In genomic region chr7:135905858-135906257, GRCh38 we compare ENCODE assay signal across 21 cellular contexts.
DNase-seq lines count a peak whose midpoint lies in the region; ATAC-seq and TF ChIP-seq lines count a peak whose summit lies in the region.
"Had no signal": no experiment of that assay in that cellular context is flagged by ENCODE, and none has a peak within 500 bp of the region (broad histone marks: within the 10 kb centered on the region; RNA-seq: fewer than 3 reads in every experiment).

No MANE protein-coding gene starts in this region.

- H3K9me3 Mint-ChIP-seq in natural killer cell = no peaks in the 10 kb centered on the region
- peaks cover 3% of the 10 kb centered on the region for H3K9me3 Mint-ChIP-seq in natural killer cell treated with Interleukin-12 subunit alpha and Interleukin-12 subunit beta and Interleukin-15 and Interleukin-18, amount 100 ng/mL, for 72 hours
- H3K9me3 Mint-ChIP-seq: IgD-negative memory B cell had no signal

- DNase-seq in natural killer cell = no peak
- no peak for DNase-seq in natural killer cell treated with Interleukin-12 subunit alpha and Interleukin-12 subunit beta and Interleukin-15 and Interleukin-18, amount 100 ng/mL, for 72 hours (ENCODE audit: low spot score)
- DNase-seq in RPMI7951 (ENCODE audit: low read depth) = peak; percentile 10
- peak; percentile 60 for DNase-seq in retinal pigment epithelial cell (ENCODE audit: low read depth)
- no peak for DNase-seq in MG63
- no peak for DNase-seq in epidermal melanocyte (ENCODE audit: insufficient read length, low spot score)
- DNase-seq: CD4-positive, CD25-positive, alpha-beta regulatory T cell; DMS53; GM23248; H7; Kasumi-1; NCI-H1105 treated with DMSO at 0.1 percent for 48 hours; NCI-H146; NCI-H1930; NCI-H69; Right ventricle myocardium superior had no signal

- H3K4me1 Mint-ChIP-seq in natural killer cell = peaks cover 49 to 63% of the 10 kb centered on the region in 2 donors
- H3K4me1 Mint-ChIP-seq in natural killer cell treated with Interleukin-12 subunit alpha and Interleukin-12 subunit beta and Interleukin-15 and Interleukin-18, amount 100 ng/mL, for 72 hours (ENCODE audit: low read depth in 2 of 2) = peaks cover 37 to 38% of the 10 kb centered on the region in 2 donors
- H3K4me1 Mint-ChIP-seq: CD4-positive, CD25-positive, alpha-beta regulatory T cell; IgD-negative memory B cell had no signal

- H3K27ac Mint-ChIP-seq in natural killer cell = peak overlapping the region in 1 of 2 donors; percentile 11
- no peak overlapping the region for H3K27ac Mint-ChIP-seq in natural killer cell treated with Interleukin-12 subunit alpha and Interleukin-12 subunit beta and Interleukin-15 and Interleukin-18, amount 100 ng/mL, for 72 hours
- H3K27ac Mint-ChIP-seq: CD4-positive, CD25-positive, alpha-beta regulatory T cell; IgD-negative memory B cell had no signal

- no peaks in the 10 kb centered on the region for H3K27me3 ChIP-seq in MG63
- H3K27me3 ChIP-seq: BLaER1, SJSA1 had no signal

- peaks cover 15 to 20% of the 10 kb centered on the region in 2 donors for H3K27me3 Mint-ChIP-seq in natural killer cell (ENCODE audit: low read depth in 2 of 2)
- H3K27me3 Mint-ChIP-seq in natural killer cell treated with Interleukin-12 subunit alpha and Interleukin-12 subunit beta and Interleukin-15 and Interleukin-18, amount 100 ng/mL, for 72 hours = peaks cover 0 to 12% of the 10 kb centered on the region in 2 donors
- H3K27me3 Mint-ChIP-seq: CD4-positive, CD25-positive, alpha-beta regulatory T cell had no signal

- no peak for ATAC-seq in natural killer cell
- no peak for ATAC-seq in natural killer cell treated with Interleukin-12 subunit alpha and Interleukin-12 subunit beta and Interleukin-15 and Interleukin-18, amount 100 ng/mL, for 72 hours
- peak; percentile 83 for ATAC-seq in esophagus mucosa
- no peak for ATAC-seq in HG02610 (IDR thresholded peaks at IDR 0.05; ENCODE audit: unreplicated experiment)

- no peak overlapping the region for H3K4me3 ChIP-seq in retinal pigment epithelial cell (ENCODE audit: low read length)
- no peak overlapping the region for H3K4me3 ChIP-seq in MG63
- H3K4me3 ChIP-seq: BLaER1, GM23248, SJSA1 had no signal

- TF ChIP-seq CTCF in natural killer cell (IDR thresholded peaks at IDR 0.05) = no peak
- TF ChIP-seq CTCF in retinal pigment epithelial cell (conservative IDR thresholded peaks at IDR 0.05; ENCODE audit: low read depth, low read length) = no peak

- H3K4me3 Mint-ChIP-seq in natural killer cell = peak overlapping the region; percentile 6
- no peak overlapping the region for H3K4me3 Mint-ChIP-seq in natural killer cell treated with Interleukin-12 subunit alpha and Interleukin-12 subunit beta and Interleukin-15 and Interleukin-18, amount 100 ng/mL, for 72 hours
- H3K4me3 Mint-ChIP-seq: CD4-positive, CD25-positive, alpha-beta regulatory T cell; IgD-negative memory B cell had no signal

- intact Hi-C loops in natural killer cell (cut with micrococcal nuclease) = no loop called here

- H3K36me3 Mint-ChIP-seq in natural killer cell = no peaks in the 10 kb centered on the region
- H3K36me3 Mint-ChIP-seq in natural killer cell treated with Interleukin-12 subunit alpha and Interleukin-12 subunit beta and Interleukin-15 and Interleukin-18, amount 100 ng/mL, for 72 hours = no peaks in the 10 kb centered on the region
- H3K36me3 Mint-ChIP-seq: CD4-positive, CD25-positive, alpha-beta regulatory T cell had no signal

- no peaks in the 10 kb centered on the region for H3K36me3 ChIP-seq in MG63
- H3K36me3 ChIP-seq: BLaER1, SJSA1 had no signal

- H3K9me3 ChIP-seq in MG63 = no peaks in the 10 kb centered on the region
- H3K9me3 ChIP-seq: BLaER1, SJSA1 had no signal

Comparison
In these comparisons a context has a peak if more than half of its experiments do, and no peak if none do; other contexts are left out.
1. DNase-seq: peak in RPMI7951 (single experiment) and retinal pigment epithelial cell (single experiment); none in natural killer cell (single experiment), natural killer cell treated with Interleukin-12 subunit alpha and Interleukin-12 subunit beta and Interleukin-15 and Interleukin-18, amount 100 ng/mL, for 72 hours (single experiment), MG63 (single experiment) and epidermal melanocyte (single experiment).